ENCODE assay signal across 8 cellular contexts in the genomic region with DNA sequence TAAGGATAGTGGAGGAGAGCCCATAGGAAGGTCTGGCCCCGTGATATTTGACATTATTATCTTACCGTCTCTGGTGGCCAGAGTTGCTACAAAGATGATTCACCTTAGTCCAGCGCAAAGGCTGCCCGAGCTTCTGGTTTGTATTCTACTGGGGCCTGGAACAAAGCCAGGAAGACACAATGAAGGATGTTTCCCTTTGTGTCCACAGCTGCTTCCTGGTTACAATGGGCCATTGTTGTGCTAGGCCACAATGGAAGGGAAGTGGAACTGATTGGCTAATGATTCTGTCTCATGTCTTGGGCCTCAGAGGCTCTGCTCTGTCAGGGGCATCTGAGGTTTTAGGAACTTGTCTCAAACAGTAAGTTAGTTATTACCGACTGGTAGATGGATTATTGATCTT.
A peak's percentile ranks its signal among the peaks of the same experiment; 100 is the strongest.
DNase-seq lines count a peak whose midpoint lies in the region; ATAC-seq and TF ChIP-seq lines count a peak whose summit lies in the region.

No MANE protein-coding gene starts in this region.

- no peaks in the 10 kb centered on the region for H3K23me2 ChIP-seq in H9 (ENCODE audit: insufficient read length, low read depth, low read length, poor library complexity, severe bottlenecking)

- no peaks in the 10 kb centered on the region for H3K79me1 ChIP-seq in H9 (ENCODE audit: insufficient read depth, low read depth, low read length, poor library complexity, severe bottlenecking)

- peaks cover 18 to 22% of the 10 kb centered on the region in 2 experiments for H3K4me1 Mint-ChIP-seq in H9
- no peaks in the 10 kb centered on the region for H3K4me1 Mint-ChIP-seq in activated CD8-positive, alpha-beta T cell treated with anti-CD3 and anti-CD28 coated beads, Interleukin-2, amount 10 ng/mL, durations not matched to agents 7 days and 5 days (ENCODE audit: low read depth)
- H3K4me1 Mint-ChIP-seq in stimulated activated effector memory CD8-positive, alpha-beta T cell treated with anti-CD3 and anti-CD28 coated beads, Interleukin-12 subunit alpha, Interleukin-12 subunit beta, amount 100 ng/mL, for 72 hours = no peaks in the 10 kb centered on the region

- DNase-seq in COR-L47 (lab: John Stamatoyannopoulos, UW) = peak; percentile 95
- DNase-seq in NCI-H2081 treated with DMSO at 0.1 percent for 48 hours (lab: John Stamatoyannopoulos, UW) = peak; percentile 47
- DNase-seq in ecto neural progenitor cell (ENCODE audit: low spot score) = peak; percentile 10
- peak; percentile 72 for DNase-seq in occipital lobe (lab: John Stamatoyannopoulos, UW)
- DNase-seq in H9 = no peak
- no peak for DNase-seq in activated CD8-positive, alpha-beta T cell treated with anti-CD3 and anti-CD28 coated beads, Interleukin-2, amount 10 ng/mL, durations not matched to agents 7 days and 5 days
- DNase-seq in stimulated activated effector memory CD8-positive, alpha-beta T cell treated with anti-CD3 and anti-CD28 coated beads, Interleukin-12 subunit alpha, Interleukin-12 subunit beta, amount 100 ng/mL, for 72 hours (ENCODE audit: low spot score in 2 of 2) = no peak

- H3K27me3 Mint-ChIP-seq in H9 (ENCODE audit: low read depth) = no peaks in the 10 kb centered on the region
- H3K27me3 Mint-ChIP-seq in activated CD8-positive, alpha-beta T cell treated with anti-CD3 and anti-CD28 coated beads, Interleukin-2, amount 10 ng/mL, durations not matched to agents 7 days and 5 days (ENCODE audit: low read depth) = no peaks in the 10 kb centered on the region

- H4K91ac ChIP-seq in H9 (ENCODE audit: insufficient read length, low read depth, low read length) = no peak overlapping the region

- no CpG with 5 or more reads among the region's 5 CpGs for WGBS in H9 (ENCODE audit: extremely low coverage, insufficient read length, low lambda C conversion rate)

- H4K20me1 ChIP-seq in H9 (ENCODE audit: control insufficient read depth, insufficient read depth, insufficient read length) = no peaks in the 10 kb centered on the region

- no peak overlapping the region for H3K4me2 ChIP-seq in H9 (ENCODE audit: insufficient read depth, insufficient read length, low read length)

- H2BK120ac ChIP-seq in H9 (ENCODE audit: low read depth, low read length, poor library complexity, severe bottlenecking) = no peak overlapping the region

- no peak for TF ChIP-seq CTCF in H9 (conservative IDR thresholded peaks at IDR 0.05)

- H3K4me1 ChIP-seq in H9 (ENCODE audit: insufficient read depth, low read length) = peaks cover 5% of the 10 kb centered on the region; the same call in 1 of the 2 replicates

- H3K14ac ChIP-seq in H9 (ENCODE audit: insufficient read depth, low read length) = no peak overlapping the region

- no peak overlapping the region for H2BK12ac ChIP-seq in H9 (ENCODE audit: insufficient read length, low read depth, low read length)

- CTCF ChIA-PET in activated CD8-positive, alpha-beta T cell treated with anti-CD3 and anti-CD28 coated beads, Interleukin-2, amount 10 ng/mL, durations not matched to agents 7 days and 5 days (lab: Charles Lee) = no interaction called here

- H3T11ph ChIP-seq in H9 (ENCODE audit: low read length) = no peak overlapping the region

- ATAC-seq in HG02623 (IDR thresholded peaks at IDR 0.05; ENCODE audit: unreplicated experiment) = peak; percentile 86
- no peak for ATAC-seq in activated CD8-positive, alpha-beta T cell treated with anti-CD3 and anti-CD28 coated beads, Interleukin-2, amount 10 ng/mL, durations not matched to agents 7 days and 5 days
- ATAC-seq in stimulated activated effector memory CD8-positive, alpha-beta T cell treated with anti-CD3 and anti-CD28 coated beads, Interleukin-12 subunit alpha, Interleukin-12 subunit beta, amount 100 ng/mL, for 72 hours = no peak

- H3K18ac ChIP-seq in H9 (ENCODE audit: insufficient read length, low read depth, low read length) = no peak overlapping the region

- H3K56ac ChIP-seq in H9 (ENCODE audit: insufficient read length, low read depth, low read length) = no peak overlapping the region

- no peak overlapping the region for H3K4me3 Mint-ChIP-seq in H9
- H3K4me3 Mint-ChIP-seq in activated CD8-positive, alpha-beta T cell treated with anti-CD3 and anti-CD28 coated beads, Interleukin-2, amount 10 ng/mL, durations not matched to agents 7 days and 5 days = no peak overlapping the region
- H3K4me3 Mint-ChIP-seq in stimulated activated effector memory CD8-positive, alpha-beta T cell treated with anti-CD3 and anti-CD28 coated beads, Interleukin-12 subunit alpha, Interleukin-12 subunit beta, amount 100 ng/mL, for 72 hours = no peak overlapping the region

- H3K9ac ChIP-seq in H9 (ENCODE audit: extremely low read depth, insufficient read length, low read length) = no peak overlapping the region

- H3K79me2 ChIP-seq in H9 (ENCODE audit: insufficient read depth, low read length) = no peaks in the 10 kb centered on the region

- H4K8ac ChIP-seq in H9 (replicated peaks; ENCODE audit: insufficient read length, low read depth, low read length) = no peak overlapping the region

- H3K27me3 ChIP-seq in H9 (ENCODE audit: insufficient read depth, low read length) = no peaks in the 10 kb centered on the region

- H3K27ac Mint-ChIP-seq in H9 = no peak overlapping the region
- H3K27ac Mint-ChIP-seq in activated CD8-positive, alpha-beta T cell treated with anti-CD3 and anti-CD28 coated beads, Interleukin-2, amount 10 ng/mL, durations not matched to agents 7 days and 5 days = no peak overlapping the region
- H3K27ac Mint-ChIP-seq in stimulated activated effector memory CD8-positive, alpha-beta T cell treated with anti-CD3 and anti-CD28 coated beads, Interleukin-12 subunit alpha, Interleukin-12 subunit beta, amount 100 ng/mL, for 72 hours = no peak overlapping the region

- no peak overlapping the region for H2BK5ac ChIP-seq in H9 (ENCODE audit: insufficient read length, low read length)

- H3K9me3 ChIP-seq in H9 (ENCODE audit: control insufficient read depth, low read depth, low read length) = no peaks in the 10 kb centered on the region

- no peak overlapping the region for H3K27ac ChIP-seq in H9 (ENCODE audit: insufficient read length, low read depth, low read length)

- POLR2A ChIA-PET in activated CD8-positive, alpha-beta T cell treated with anti-CD3 and anti-CD28 coated beads, Interleukin-2, amount 10 ng/mL, durations not matched to agents 7 days and 5 days (lab: Charles Lee) = no interaction called here

- H3K9me3 Mint-ChIP-seq in H9 = no peaks in the 10 kb centered on the region
- no peaks in the 10 kb centered on the region for H3K9me3 Mint-ChIP-seq in activated CD8-positive, alpha-beta T cell treated with anti-CD3 and anti-CD28 coated beads, Interleukin-2, amount 10 ng/mL, durations not matched to agents 7 days and 5 days (ENCODE audit: insufficient read depth)
- H3K9me3 Mint-ChIP-seq in stimulated activated effector memory CD8-positive, alpha-beta T cell treated with anti-CD3 and anti-CD28 coated beads, Interleukin-12 subunit alpha, Interleukin-12 subunit beta, amount 100 ng/mL, for 72 hours = no peaks in the 10 kb centered on the region

- no peak overlapping the region for H3K4ac ChIP-seq in H9 (ENCODE audit: low read depth, low read length)

- no peak overlapping the region for H2AFZ ChIP-seq in H9 (ENCODE audit: low read length)

- H3K36me3 Mint-ChIP-seq in H9 (ENCODE audit: insufficient read depth in 1 of 3, low read depth in 3 of 3) = no peaks in the 10 kb centered on the region
- no peaks in the 10 kb centered on the region for H3K36me3 Mint-ChIP-seq in activated CD8-positive, alpha-beta T cell treated with anti-CD3 and anti-CD28 coated beads, Interleukin-2, amount 10 ng/mL, durations not matched to agents 7 days and 5 days (ENCODE audit: low read depth)
- H3K36me3 Mint-ChIP-seq in stimulated activated effector memory CD8-positive, alpha-beta T cell treated with anti-CD3 and anti-CD28 coated beads, Interleukin-12 subunit alpha, Interleukin-12 subunit beta, amount 100 ng/mL, for 72 hours = no peaks in the 10 kb centered on the region

- no peak overlapping the region for H3K23ac ChIP-seq in H9 (ENCODE audit: insufficient read length, low read depth, low read length)

- H2AK5ac ChIP-seq in H9 (ENCODE audit: insufficient read length, low read length) = no peak overlapping the region

- no peak overlapping the region for H4K5ac ChIP-seq in H9 (ENCODE audit: insufficient read length, low read depth, low read length)

- H2BK20ac ChIP-seq in H9 (ENCODE audit: low read depth, low read length, poor library complexity, severe bottlenecking) = no peak overlapping the region

- no peak overlapping the region for H2BK15ac ChIP-seq in H9 (ENCODE audit: low read depth, low read length)

Comparison
In these comparisons a context has a peak if more than half of its experiments do, and no peak if none do; other contexts are left out.
1. DNase-seq: peak in COR-L47 (single experiment), NCI-H2081 treated with DMSO at 0.1 percent for 48 hours (single experiment), ecto neural progenitor cell (single experiment) and occipital lobe (single experiment); none in H9 (single experiment), activated CD8-positive, alpha-beta T cell treated with anti-CD3 and anti-CD28 coated beads, Interleukin-2, amount 10 ng/mL, durations not matched to agents 7 days and 5 days (single experiment) and stimulated activated effector memory CD8-positive, alpha-beta T cell treated with anti-CD3 and anti-CD28 coated beads, Interleukin-12 subunit alpha, Interleukin-12 subunit beta, amount 100 ng/mL, for 72 hours (0 of 2).